In genomic region chr13:112783135-112783945, GRCh38 we compare ENCODE assay signal across 1 cellular context.
TF ChIP-seq lines count a peak whose summit lies in the region.

No MANE protein-coding gene starts in this region.

TF ChIP-seq in liver, 16 proteins besides CTCF, POLR2A, EP300 and RAD21 (continued from another document):
- TF ChIP-seq MAX (IDR thresholded peaks at IDR 0.05): no peak
- TF ChIP-seq REST (IDR thresholded peaks at IDR 0.05): no peak
- no peak for TF ChIP-seq YY1 (IDR thresholded peaks at IDR 0.05)
- no peak for TF ChIP-seq FOXA2 (IDR thresholded peaks at IDR 0.05)
- TF ChIP-seq HNF4G (IDR thresholded peaks at IDR 0.05): no peak
- no peak for TF ChIP-seq SP1 (IDR thresholded peaks at IDR 0.05)
- TF ChIP-seq EGR1 (IDR thresholded peaks at IDR 0.05; ENCODE audit: low read depth in 2 of 2): no peak
- TF ChIP-seq NR2F2 (IDR thresholded peaks at IDR 0.05): no peak
